ENCODE assay signal across 8 cellular contexts in the genomic region with DNA sequence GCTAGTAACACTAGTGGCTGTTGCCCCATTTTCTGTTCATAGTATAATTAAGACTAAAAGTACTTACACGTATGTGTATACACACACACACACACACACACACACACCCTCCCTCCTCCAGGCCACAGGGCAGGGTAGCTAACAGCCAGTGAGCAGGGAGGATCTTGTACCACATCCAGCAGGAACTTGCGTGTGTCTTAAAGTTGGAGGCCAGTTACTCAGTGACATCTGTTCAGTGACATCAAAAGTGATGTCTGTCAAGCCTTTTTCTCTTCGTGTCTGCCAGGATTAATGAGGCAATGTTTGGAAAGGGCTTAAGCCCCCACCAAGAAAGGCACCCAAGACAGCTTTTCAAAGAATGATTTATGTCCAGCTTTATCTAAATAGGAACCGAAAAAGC.
DNase-seq lines count a peak whose midpoint lies in the region; ATAC-seq and TF ChIP-seq lines count a peak whose summit lies in the region.

No MANE protein-coding gene starts in this region.

- TF ChIP-seq CTCF in CD14-positive monocyte (IDR thresholded peaks at IDR 0.05): no peak
- no peak for TF ChIP-seq CTCF in neural crest cell (conservative IDR thresholded peaks at IDR 0.05)

- H3K27me3 Mint-ChIP-seq in CD14-positive monocyte (ENCODE audit: low read depth in 3 of 3) (peaks cover 0 to 5% (median 1%) of the 10 kb centered on the region in 3 donors), neural crest cell (ENCODE audit: low read depth) (peaks cover 18% of the 10 kb centered on the region)

- intact Hi-C loops in CD14-positive monocyte (cut with micrococcal nuclease): loop anchor here (5.0 to 10.0 kb wide), 3 partner anchors 94 to 152 kb away; partner anchors contain the start of gene KLF4 (in 1 of the 2)

- H3K36me3 Mint-ChIP-seq in CD14-positive monocyte: peaks cover 0 to 3% of the 10 kb centered on the region in 2 donors
- no peaks in the 10 kb centered on the region for H3K36me3 Mint-ChIP-seq in neural crest cell (ENCODE audit: low read depth)

- H3K4me3 Mint-ChIP-seq in CD14-positive monocyte: peak overlapping the region; percentile 81 to 92
- peak overlapping the region; percentile 82 for H3K4me3 Mint-ChIP-seq in neural crest cell

- peaks cover 0 to 6% (median 0%) of the 10 kb centered on the region in 7 donors for H3K9me3 Mint-ChIP-seq in CD14-positive monocyte
- H3K9me3 Mint-ChIP-seq in neural crest cell: no peaks in the 10 kb centered on the region

- H3K27ac ChIP-seq in epithelial cell of prostate: no peak overlapping the region

- H3K27ac Mint-ChIP-seq in CD14-positive monocyte (peak overlapping the region; percentile 97 to 98 (median 98)), neural crest cell (ENCODE audit: unreplicated experiment) (peak overlapping the region; percentile 16)

- DNase-seq in CD14-positive monocyte (ENCODE audit: low spot score) (peak; percentile 90), NCI-H460 (ENCODE audit: extremely low read depth, low read depth) (peak; percentile 82), epithelial cell of prostate (ENCODE audit: low read depth, low spot score) (peak; percentile 12), neural crest cell (ENCODE audit: low read depth, low spot score) (no peak), HPDE6-E6E7 (ENCODE audit: extremely low spot score) (no peak), NK-92 (lab: John Stamatoyannopoulos, UW; ENCODE audit: unreplicated experiment) (no peak)

- H3K4me1 Mint-ChIP-seq in CD14-positive monocyte (peaks cover 54% of the 10 kb centered on the region), neural crest cell (peaks cover 48% of the 10 kb centered on the region)

- ATAC-seq in HG03521 (IDR thresholded peaks at IDR 0.05; ENCODE audit: unreplicated experiment) (no peak), GM19023 (IDR thresholded peaks at IDR 0.05; ENCODE audit: unreplicated experiment) (no peak)

Comparison
In these comparisons a context has a peak if more than half of its experiments do, and no peak if none do; other contexts are left out.
1. DNase-seq: peak in CD14-positive monocyte (single experiment), NCI-H460 (single experiment) and epithelial cell of prostate (single experiment); none in neural crest cell (single experiment), HPDE6-E6E7 (single experiment) and NK-92 (single experiment).